In the genomic region with DNA sequence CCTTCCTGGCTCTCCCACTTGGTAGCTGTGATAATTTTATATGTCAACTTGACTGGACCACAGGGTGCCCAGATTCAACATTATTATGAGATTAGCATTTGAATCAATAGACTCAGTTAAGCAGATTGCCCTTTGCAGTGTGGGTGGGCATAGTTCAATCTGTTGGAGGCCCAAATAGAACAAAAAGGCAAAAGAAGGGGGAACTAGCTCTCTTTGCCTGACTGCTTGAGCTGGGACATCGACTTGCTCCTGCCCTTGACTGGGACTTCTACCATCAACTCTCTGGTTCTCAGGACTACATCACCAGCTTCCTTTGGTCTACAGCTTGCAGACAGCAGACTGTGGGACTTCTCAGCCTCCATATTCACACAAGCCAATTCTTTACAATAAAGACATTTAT, we compare ENCODE assay signal across 24 cellular contexts.
A peak's percentile ranks its signal among the peaks of the same experiment; 100 is the strongest.
DNase-seq lines count a peak whose midpoint lies in the region; ATAC-seq and TF ChIP-seq lines count a peak whose summit lies in the region.
"Had no signal": no experiment of that assay in that cellular context is flagged by ENCODE, and none has a peak within 500 bp of the region (broad histone marks: within the 10 kb centered on the region; RNA-seq: fewer than 3 reads in every experiment).

No MANE protein-coding gene starts in this region.

- H3K36me3 ChIP-seq in NT2/D1 (ENCODE audit: insufficient read depth, insufficient read length, low read length) (no peaks in the 10 kb centered on the region), esophagus muscularis mucosa (no peaks in the 10 kb centered on the region), neural progenitor cell (no peaks in the 10 kb centered on the region)
- H3K36me3 ChIP-seq: BE2C, BLaER1 had no signal

- H3K4me3 Mint-ChIP-seq in neural progenitor cell: no peak overlapping the region
- H3K4me3 Mint-ChIP-seq: CD14-positive monocyte; CD4-positive, alpha-beta memory T cell; CD4-positive, CD25-positive, alpha-beta regulatory T cell; CD8-positive, alpha-beta memory T cell had no signal

- H3K4me1 Mint-ChIP-seq in neural progenitor cell: peaks cover 15% of the 10 kb centered on the region
- H3K4me1 Mint-ChIP-seq: CD14-positive monocyte; CD8-positive, alpha-beta memory T cell had no signal

- TF ChIP-seq CTCF in esophagus muscularis mucosa (IDR thresholded peaks at IDR 0.05) (no peak), neural progenitor cell (IDR thresholded peaks at IDR 0.05) (no peak)

- no peak for TF ChIP-seq EP300 in esophagus muscularis mucosa (IDR thresholded peaks at IDR 0.05)

- H3K27ac ChIP-seq in esophagus muscularis mucosa (replicated peaks in 1 of 4) (no peak overlapping the region), neural progenitor cell (no peak overlapping the region)
- H3K27ac ChIP-seq: BLaER1 had no signal

- H3K79me2 ChIP-seq in neural progenitor cell (ENCODE audit: low read depth): no peaks in the 10 kb centered on the region

- H4K20me1 ChIP-seq in neural progenitor cell (ENCODE audit: low read depth): no peaks in the 10 kb centered on the region
- H4K20me1 ChIP-seq: BLaER1 had no signal

- no peak overlapping the region for H2AFZ ChIP-seq in neural progenitor cell (replicated peaks)

- no peak for TF ChIP-seq POLR2A in esophagus muscularis mucosa (IDR thresholded peaks at IDR 0.05; ENCODE audit: low read depth)

- ATAC-seq in GM18502 (IDR thresholded peaks at IDR 0.05; ENCODE audit: poor library complexity, unreplicated experiment) (no peak), GM21390 (IDR thresholded peaks at IDR 0.05; ENCODE audit: unreplicated experiment) (no peak)
- ATAC-seq: GM12878 had no signal

- no peak overlapping the region for H3K27ac Mint-ChIP-seq in neural progenitor cell
- H3K27ac Mint-ChIP-seq: CD14-positive monocyte; CD4-positive, CD25-positive, alpha-beta regulatory T cell had no signal

- H3K36me3 Mint-ChIP-seq in neural progenitor cell: no peaks in the 10 kb centered on the region
- H3K36me3 Mint-ChIP-seq: CD14-positive monocyte; CD4-positive, CD25-positive, alpha-beta regulatory T cell had no signal

- H3K4me3 ChIP-seq in NT2/D1 (ENCODE audit: insufficient read length, low read depth) (no peak overlapping the region), esophagus muscularis mucosa (no peak overlapping the region), neural progenitor cell (no peak overlapping the region)
- H3K4me3 ChIP-seq: BLaER1, GM12878 had no signal

- H3K4me1 ChIP-seq in NT2/D1 (ENCODE audit: insufficient read depth, insufficient read length): no peaks in the 10 kb centered on the region
- no peaks in the 10 kb centered on the region for H3K4me1 ChIP-seq in esophagus muscularis mucosa
- H3K4me1 ChIP-seq in neural progenitor cell: peaks cover 7% of the 10 kb centered on the region
- H3K4me1 ChIP-seq: BE2C had no signal

- H3K9ac ChIP-seq in NT2/D1 (ENCODE audit: insufficient read length, low read depth): no peak overlapping the region
- no peak overlapping the region for H3K9ac ChIP-seq in neural progenitor cell
- H3K9ac ChIP-seq: BLaER1 had no signal

- DNase-seq in NT2/D1 (ENCODE audit: low read depth, low spot score) (peak; percentile 6), esophagus muscularis mucosa (ENCODE audit: extremely low spot score) (peak; percentile 66), neural progenitor cell (ENCODE audit: low spot score) (peak; percentile 14), superior temporal gyrus (ENCODE audit: extremely low spot score) (no peak)
- DNase-seq: 8988T; ACHN; BE2C; C1 segment of cervical spinal cord; CD4-positive, alpha-beta memory T cell; CD4-positive, CD25-positive, alpha-beta regulatory T cell; CD8-positive, alpha-beta memory T cell; COR-L47; DMS 273 treated with DMSO at 0.1 percent for 48 hours; DMS153; DMS53; DMS79; DND-41; EL; GDM1 had no signal

- no peak overlapping the region for H3K4me2 ChIP-seq in neural progenitor cell
- H3K4me2 ChIP-seq: BLaER1 had no signal

- peaks cover 6% of the 10 kb centered on the region for H3F3A ChIP-seq in neural progenitor cell (ENCODE audit: low read depth)

- H3K27me3 Mint-ChIP-seq in neural progenitor cell (ENCODE audit: insufficient read depth, low read depth): peaks cover 4% of the 10 kb centered on the region
- H3K27me3 Mint-ChIP-seq: CD8-positive, alpha-beta memory T cell had no signal

- H3K9me3 Mint-ChIP-seq in neural progenitor cell: peaks cover 4% of the 10 kb centered on the region

- intact Hi-C loops in esophagus muscularis mucosa (cut with DNase I): no loop called here

- H3K9me3 ChIP-seq in NT2/D1 (ENCODE audit: insufficient read depth, low read length): no peaks in the 10 kb centered on the region; the same call in 1 of the 2 replicates
- no peaks in the 10 kb centered on the region for H3K9me3 ChIP-seq in esophagus muscularis mucosa
- H3K9me3 ChIP-seq in neural progenitor cell (ENCODE audit: low read depth): no peaks in the 10 kb centered on the region
- H3K9me3 ChIP-seq: BE2C, BLaER1 had no signal

- H3K27me3 ChIP-seq in NT2/D1 (ENCODE audit: insufficient read depth, insufficient read length) (no peaks in the 10 kb centered on the region), esophagus muscularis mucosa (no peaks in the 10 kb centered on the region), neural progenitor cell (no peaks in the 10 kb centered on the region)
- H3K27me3 ChIP-seq: BE2C, BLaER1 had no signal

- 93% methylated on average over 1 of the region's 1 CpG for WGBS in esophagus muscularis mucosa
